Comparison of ENCODE assay signal across 9 cellular contexts in the genomic region with DNA sequence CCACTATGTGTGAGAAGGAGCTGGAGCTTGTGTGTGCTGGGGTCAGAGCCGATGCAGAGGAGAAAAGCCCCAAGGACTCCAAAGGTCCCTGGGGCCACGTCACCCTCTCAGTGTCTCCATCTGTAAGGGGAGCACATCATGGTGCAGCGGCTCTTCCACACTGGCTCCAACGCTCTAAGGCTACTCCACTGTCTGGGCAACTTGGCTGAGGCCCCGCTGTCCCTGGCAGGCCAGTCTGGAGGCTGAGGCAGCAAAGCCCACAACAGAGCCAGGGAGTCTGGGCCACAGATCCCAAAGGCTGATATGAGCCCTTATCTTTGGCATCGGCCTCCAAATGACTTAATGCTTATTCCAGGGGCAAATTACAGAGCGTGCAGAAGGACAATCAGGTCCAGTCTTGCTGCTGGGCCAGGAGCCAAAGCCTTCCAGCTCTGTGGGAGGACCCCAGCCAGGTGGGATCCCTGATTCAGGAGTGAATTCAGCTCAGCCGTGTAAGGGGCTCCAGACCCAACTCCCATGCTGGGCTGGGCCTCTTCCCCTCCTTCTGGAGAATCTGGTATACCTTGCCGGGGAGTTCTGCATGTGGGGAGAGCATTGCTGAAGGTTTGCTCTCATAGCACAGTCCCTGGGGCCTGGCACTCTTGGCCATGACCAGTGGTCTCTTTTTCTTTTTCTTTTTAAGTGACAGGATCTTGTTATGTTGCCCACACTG. TPM values are rescaled to one million over a fixed set of nuclear protein-coding genes. Genes with fewer than 3 reads are reported as not detected.
DNase-seq lines count a peak whose midpoint lies in the region; ATAC-seq and TF ChIP-seq lines count a peak whose summit lies in the region.
"Had no signal": no experiment of that assay in that cellular context is flagged by ENCODE, and none has a peak within 500 bp of the region (broad histone marks: within the 10 kb centered on the region; RNA-seq: fewer than 3 reads in every experiment).

No MANE protein-coding gene starts in this region.

- H3K27me3 Mint-ChIP-seq in HFFc6 (ENCODE audit: insufficient read depth) (no peaks in the 10 kb centered on the region; the same call in none of the 2 replicates), naive B cell (no peaks in the 10 kb centered on the region)
- H3K27me3 Mint-ChIP-seq in activated T-helper 17 cell treated with anti-CD3 and anti-CD28 coated beads, Interleukin-2, amount 50 U/mL, for 72 hours: no peaks in the 10 kb centered on the region

- H3K4me1 Mint-ChIP-seq in HFFc6 (ENCODE audit: low read depth) (peaks cover 55% of the 10 kb centered on the region), naive B cell (peaks cover 37 to 81% (median 78%) of the 10 kb centered on the region in 3 donors)
- H3K4me1 Mint-ChIP-seq in activated T-helper 17 cell treated with anti-CD3 and anti-CD28 coated beads, Interleukin-2, amount 50 U/mL, for 72 hours: peaks cover 30% of the 10 kb centered on the region

- no peak for TF ChIP-seq CTCF in C4-2B (conservative IDR thresholded peaks at IDR 0.05)
- TF ChIP-seq CTCF in HFFc6 (IDR thresholded peaks at IDR 0.05): no peak

- DNase-seq in HFFc6 (peak; percentile 70), naive B cell (no peak), NCI-H128 (lab: John Stamatoyannopoulos, UW; ENCODE audit: unreplicated experiment) (no peak), D341Med (ENCODE audit: low spot score) (no peak)
- DNase-seq in effector CD8-positive, alpha-beta T cell (lab: John Stamatoyannopoulos, UW): no peak

- H3K4me3 Mint-ChIP-seq in HFFc6 (peak overlapping the region; percentile 50; the same call in 1 of the 2 replicates), naive B cell (peak overlapping the region; percentile 76 to 93 (median 90))
- H3K4me3 Mint-ChIP-seq in activated T-helper 17 cell treated with anti-CD3 and anti-CD28 coated beads, Interleukin-2, amount 50 U/mL, for 72 hours: peak overlapping the region; percentile 93

- peak overlapping the region; percentile 96 for H3K27ac ChIP-seq in C4-2B

- H3K36me3 Mint-ChIP-seq in HFFc6 (ENCODE audit: low read depth) (peaks cover 8% of the 10 kb centered on the region; the same call in 1 of the 2 replicates), naive B cell (no peaks in the 10 kb centered on the region)
- peaks cover 58% of the 10 kb centered on the region for H3K36me3 Mint-ChIP-seq in activated T-helper 17 cell treated with anti-CD3 and anti-CD28 coated beads, Interleukin-2, amount 50 U/mL, for 72 hours (ENCODE audit: low read depth)

- H3K27ac Mint-ChIP-seq in HFFc6: peak overlapping the region; percentile 79
- peak overlapping the region; percentile 97 for H3K27ac Mint-ChIP-seq in activated T-helper 17 cell treated with anti-CD3 and anti-CD28 coated beads, Interleukin-2, amount 50 U/mL, for 72 hours
- peak overlapping the region; percentile 98 to 100 (median 98) for H3K27ac Mint-ChIP-seq in naive B cell

- H3K9me3 Mint-ChIP-seq in HFFc6 (no peaks in the 10 kb centered on the region), naive B cell (no peaks in the 10 kb centered on the region)
- H3K9me3 Mint-ChIP-seq in activated T-helper 17 cell treated with anti-CD3 and anti-CD28 coated beads, Interleukin-2, amount 50 U/mL, for 72 hours: no peaks in the 10 kb centered on the region

- ATAC-seq in activated T-helper 17 cell treated with anti-CD3 and anti-CD28 coated beads, Interleukin-2, amount 50 U/mL, for 72 hours (replicated peaks): no peak
- no peak for ATAC-seq in naive B cell (ENCODE audit: low read depth in 2 of 2)
- ATAC-seq in GM18511 (IDR thresholded peaks at IDR 0.05; ENCODE audit: unreplicated experiment): no peak

RNA-seq across cellular contexts. Expression of a gene that starts 1.8 kb away (rescaled TPM):
- total RNA-seq in HFFc6 (2021; fragmentation: NEBNext Ultra II Directional; extraction: Animal tissue kit (Norgen Biotek cat#: 25700)): 10 to 100 TPM; 10.1 to 17.9 (median 11.5) TPM
- 100 to 1,000 TPM in 1 of 2 donors, 10 to 100 TPM in 1; 82.0 to 379 TPM for total RNA-seq in activated T-helper 17 cell treated with anti-CD3 and anti-CD28 coated beads, Interleukin-2, amount 50 U/mL, for 72 hours
- polyA plus RNA-seq in naive B cell (ENCODE audit: low read depth in 6 of 6): 100 to 1,000 TPM in 2 of 6 donors, 10 to 100 TPM in 4; 56.3 to 220 (median 95.9) TPM

RNA-seq across cellular contexts. Expression of a gene that starts 8.7 kb away (rescaled TPM):
- under 1 TPM in 3 of 6 experiments, not detected in 3; 0.25 to 0.39 (median 0.31) TPM for total RNA-seq in HFFc6 (2021; fragmentation: NEBNext Ultra II Directional; extraction: Animal tissue kit (Norgen Biotek cat#: 25700))
- 1 to 10 TPM in 1 of 2 donors, under 1 TPM in 1; 0.93 to 6.9 TPM for total RNA-seq in activated T-helper 17 cell treated with anti-CD3 and anti-CD28 coated beads, Interleukin-2, amount 50 U/mL, for 72 hours
- polyA plus RNA-seq in naive B cell (ENCODE audit: low read depth in 6 of 6): not detected
- total RNA-seq: dermis microvascular lymphatic vessel endothelial cell had no signal

RNA-seq across cellular contexts. Expression of a gene that starts 30.7 kb away (rescaled TPM):
- not detected for total RNA-seq in HFFc6 (2021; fragmentation: NEBNext Ultra II Directional; extraction: Animal tissue kit (Norgen Biotek cat#: 25700))
- total RNA-seq in activated T-helper 17 cell treated with anti-CD3 and anti-CD28 coated beads, Interleukin-2, amount 50 U/mL, for 72 hours: 1 to 10 TPM in 1 of 2 donors, under 1 TPM in 1; 0.09 to 1.3 TPM
- under 1 TPM in 1 of 6 donors, not detected in 5; 0.15 TPM for polyA plus RNA-seq in naive B cell (ENCODE audit: low read depth in 6 of 6)

Comparison
In these comparisons a context has a peak if more than half of its experiments do, and no peak if none do; other contexts are left out.
1. RNA of a gene that starts 1.8 kb away (total RNA-seq): 82.0 to 379 TPM in activated T-helper 17 cell treated with anti-CD3 and anti-CD28 coated beads, Interleukin-2, amount 50 U/mL, for 72 hours; 10.1 to 17.9 TPM in HFFc6; every median in the first group is over 4 times any median in the second.
2. Peak in every context shown above with its lines, with median percentiles within 50 percentile points of each other: H3K27ac Mint-ChIP-seq and H3K4me3 Mint-ChIP-seq.